21 cellular contexts compared by ENCODE assay signal in the genomic region with DNA sequence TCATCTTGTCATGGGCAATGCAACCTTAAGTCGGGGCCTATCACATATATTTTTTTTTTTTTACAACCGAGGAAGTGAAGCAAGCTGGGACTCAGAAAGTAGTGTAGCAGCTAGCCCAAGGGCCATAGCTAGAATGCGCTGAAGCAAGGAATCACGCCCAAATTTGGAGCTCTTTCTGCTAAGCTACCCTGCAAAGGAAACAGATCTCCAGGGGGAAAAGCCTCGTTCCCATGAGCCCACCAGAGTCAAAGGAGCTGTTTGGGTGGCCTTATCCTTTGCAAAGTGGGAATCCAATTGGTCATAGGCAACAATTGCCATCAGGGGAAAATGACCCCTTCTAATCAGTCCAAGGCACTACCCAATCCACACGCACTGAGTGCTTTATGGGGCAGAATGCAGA.
"Had no signal": no experiment of that assay in that cellular context is flagged by ENCODE, and none has a peak within 500 bp of the region (broad histone marks: within the 10 kb centered on the region; RNA-seq: fewer than 3 reads in every experiment).

No MANE protein-coding gene starts in this region.

- FAIRE-seq: frontal cortex had no signal

- H3K4me3 ChIP-seq: lung, prostate gland, right atrium auricular region, thoracic aorta, tibial nerve, upper lobe of left lung, uterus had no signal

- ATAC-seq: left lobe of liver; natural killer cell treated with Interleukin-12 subunit alpha and Interleukin-12 subunit beta and Interleukin-15 and Interleukin-18, amount 100 ng/mL, for 72 hours; sciatic nerve; stimulated activated naive B cell treated with anti-CD40 and anti-IgM and Interleukin-4, amounts not matched to agents 10 μg/mL and 1 μg/mL and 100 μg/mL, for 72 hours had no signal

- H3K36me3 ChIP-seq: prostate gland, uterus had no signal

- H3K27ac ChIP-seq: prostate gland, right atrium auricular region, thoracic aorta, tibial nerve, upper lobe of left lung, uterus had no signal

- H3K27me3 ChIP-seq: right atrium auricular region, tibial nerve, upper lobe of left lung, uterus had no signal

- H3K9me3 ChIP-seq: prostate gland, thoracic aorta, uterus had no signal

- H3K4me1 ChIP-seq: prostate gland, right atrium auricular region, tibial nerve, upper lobe of left lung, uterus had no signal

- DNase-seq: cerebellar nuclear complex; cortex of kidney; effector CD4-positive, alpha-beta T cell; head of caudate nucleus; immature natural killer cell; islet precursor cell; kidney glomerular epithelial cell; nucleus accumbens; stimulated activated CD4-positive, alpha-beta T cell treated with anti-CD3 and anti-CD28 coated beads, Interleukin-4, amount 100 ng/mL, for 4 hours; stimulated activated naive B cell treated with anti-CD40 and anti-IgM and Interleukin-4, amounts not matched to agents 10 μg/mL and 1 μg/mL and 100 μg/mL, for 72 hours; upper lobe of left lung; uterus had no signal
